In the genomic region with DNA sequence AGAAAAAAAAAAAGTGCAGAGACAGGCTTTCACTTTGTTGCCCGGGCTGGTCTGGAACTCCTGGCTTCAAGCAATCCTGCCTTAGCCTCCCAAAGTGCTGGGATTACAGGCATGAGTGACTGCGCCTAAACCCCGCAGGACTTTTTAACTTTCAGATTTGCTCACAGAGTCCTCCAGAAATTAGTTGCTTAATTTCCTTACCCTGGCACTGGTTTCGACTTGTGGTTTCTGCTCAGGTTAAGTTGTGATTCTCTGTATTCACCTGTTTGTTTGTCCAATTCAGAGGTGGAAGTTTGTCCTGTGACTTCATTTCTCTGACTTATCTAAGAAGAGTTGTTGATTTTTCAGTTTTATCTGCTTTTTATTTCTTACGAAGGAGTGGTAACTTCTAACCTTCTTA, we compare ENCODE assay signal across 21 cellular contexts.
DNase-seq lines count a peak whose midpoint lies in the region; ATAC-seq, FAIRE-seq and TF ChIP-seq lines count a peak whose summit lies in the region.
"Had no signal": no experiment of that assay in that cellular context is flagged by ENCODE, and none has a peak within 500 bp of the region (broad histone marks: within the 10 kb centered on the region; RNA-seq: fewer than 3 reads in every experiment).

No MANE protein-coding gene starts in this region.

- FAIRE-seq in GM12878 (lab: Jason Lieb, UNC), result no peak
- FAIRE-seq: A204.1, D721Med, G401.6, GM18507, GM19239 had no signal

- H3K4me3 ChIP-seq in MM.1S (ENCODE audit: low read length) (peak overlapping the region; percentile 28; the same call in 1 of the 2 replicates), GM12878 (no peak overlapping the region)
- H3K4me3 ChIP-seq: GM23338 had no signal

- H3K4me1 ChIP-seq in MM.1S (ENCODE audit: low read length) (peaks cover 26% of the 10 kb centered on the region), GM12878 (ENCODE audit: control insufficient read depth, insufficient read depth, low read length) (no peaks in the 10 kb centered on the region; the same call in 1 of the 2 replicates)

- RAD21 ChIA-PET in GM12878 (lab: Charles Lee; ENCODE audit: unreplicated experiment), result no interaction called here

- H3K36me3 ChIP-seq in MM.1S (replicated peaks; ENCODE audit: insufficient read depth, low read length) (no peaks in the 10 kb centered on the region), GM12878 (ENCODE audit: control insufficient read depth in 2 of 2, insufficient read depth in 2 of 2, low read length in 1 of 2) (no peaks in the 10 kb centered on the region)

- in situ Hi-C loops in GM12878 (cut with MboI), result no loop called here

- ATAC-seq in GM18867 (IDR thresholded peaks at IDR 0.05; ENCODE audit: unreplicated experiment) (peak; percentile 51), GM21717 (IDR thresholded peaks at IDR 0.05; ENCODE audit: unreplicated experiment) (peak; percentile 89), GM12878 (no peak), HG02970 (IDR thresholded peaks at IDR 0.05; ENCODE audit: low FRiP score, unreplicated experiment) (no peak)
- ATAC-seq: CD8-positive, alpha-beta T cell; GM23338 had no signal

- H3K9me3 ChIP-seq in MM.1S (replicated peaks; ENCODE audit: insufficient read depth, low read length), result no peaks in the 10 kb centered on the region
- H3K9me3 ChIP-seq in GM12878 (replicated peaks; ENCODE audit: control insufficient read depth, insufficient read depth, low read length), result no peaks in the 10 kb centered on the region

- no peaks in the 10 kb centered on the region for H3K27me3 ChIP-seq in MM.1S (replicated peaks; ENCODE audit: insufficient read depth, low read length)
- no peaks in the 10 kb centered on the region for H3K27me3 ChIP-seq in GM12878 (replicated peaks in 1 of 2; ENCODE audit: control insufficient read depth in 2 of 2, insufficient read depth in 2 of 2, low read length in 1 of 2)

- peaks cover 23% of the 10 kb centered on the region for H3F3A ChIP-seq in MM.1S (ENCODE audit: insufficient read depth, low read length)

- H3K9ac ChIP-seq in MM.1S (ENCODE audit: low read length), result peak overlapping the region; percentile 29; the same call in 1 of the 2 replicates
- no peak overlapping the region for H3K9ac ChIP-seq in GM12878 (ENCODE audit: control insufficient read depth, insufficient read depth, low read length)

- SMC1A ChIA-PET in GM12878 (lab: Charles Lee; ENCODE audit: uncharacterized antibody, unreplicated experiment), result no interaction called here

- intact Hi-C loops in GM12878 (cut with micrococcal nuclease; ENCODE audit: unreplicated experiment), result no loop called here

- WGBS in GM12878 (ENCODE audit: insufficient coverage, insufficient replicate concordance, low lambda C conversion rate, missing lambda C conversion rate), result 9% methylated on average over 5 of the region's 5 CpGs

- peak overlapping the region; percentile 74 for H3K4me2 ChIP-seq in MM.1S (ENCODE audit: low read depth, low read length)
- H3K4me2 ChIP-seq in GM12878 (ENCODE audit: control insufficient read depth, insufficient read depth), result no peak overlapping the region
- H3K4me2 ChIP-seq: GM23338 had no signal

- no peak for TF ChIP-seq RAD21 in GM12878 (IDR thresholded peaks at IDR 0.05; ENCODE audit: insufficient read depth, low read depth, low read length)

- BruUV-seq in GM12878 (replicated peaks; lab: Mats Ljungman, UMichigan), result no TSS peak

- DNase-seq in MM.1S (peak; percentile 65), GM12878 (ENCODE audit: low read depth, low spot score) (no peak), NCI-H526 (lab: John Stamatoyannopoulos, UW) (no peak), NCI-H2227 treated with DMSO at 0.1 percent for 48 hours (lab: John Stamatoyannopoulos, UW) (no peak)
- DNase-seq: CD8-positive, alpha-beta T cell; COR-L47; DMS153; DMS79 treated with DMSO at 0.1 percent for 48 hours; EL; H7; Karpas-422 had no signal

- H2AFZ ChIP-seq in MM.1S (ENCODE audit: low read length) (0 out of 2 replicates have a peak overlapping the region, but pooled peaks have one; percentile 24), GM12878 (ENCODE audit: control insufficient read depth, low read depth, low read length) (no peak overlapping the region)
- H2AFZ ChIP-seq: GM23338 had no signal

- H4K20me1 ChIP-seq in MM.1S (ENCODE audit: insufficient read depth, low read length), result no peaks in the 10 kb centered on the region
- H4K20me1 ChIP-seq in GM12878 (ENCODE audit: control insufficient read depth, insufficient read depth), result no peaks in the 10 kb centered on the region

- no peak for TF ChIP-seq POLR2A in GM12878 (IDR thresholded peaks at IDR 0.05; ENCODE audit: low read depth, low read length)

- no peak for TF ChIP-seq EP300 in GM12878 (IDR thresholded peaks at IDR 0.05; ENCODE audit: borderline replicate concordance in 1 of 2, control insufficient read depth in 1 of 2, low read depth in 2 of 2, low read length in 2 of 2)

- H3K27ac ChIP-seq in MM.1S (ENCODE audit: low read length) (peak overlapping the region; percentile 49; the same call in 1 of the 2 replicates), GM12878 (ENCODE audit: control insufficient read depth, insufficient read depth) (no peak overlapping the region)
- H3K27ac ChIP-seq: HL-60 had no signal

- POLR2A ChIA-PET in GM12878 (lab: Charles Lee), result no interaction called here

- no peaks in the 10 kb centered on the region for H3K79me2 ChIP-seq in MM.1S (ENCODE audit: low read length)
- H3K79me2 ChIP-seq in GM12878 (ENCODE audit: control insufficient read depth, insufficient read depth, low read length), result no peaks in the 10 kb centered on the region

- CTCF ChIA-PET in GM12878 (lab: Yijun Ruan, JAX), result no interaction called here

- TF ChIP-seq CTCF in MM.1S (IDR thresholded peaks at IDR 0.05; ENCODE audit: low read length) (no peak), GM12878 (IDR thresholded peaks at IDR 0.05 in 2 of 3, conservative IDR thresholded peaks at IDR 0.05 in 1 of 3; ENCODE audit: control insufficient read depth in 2 of 3, extremely low read depth in 1 of 3, insufficient read depth in 1 of 3, low read depth in 3 of 3, low read length in 3 of 3) (no peak)

- H3K9me2 ChIP-seq in MM.1S (replicated peaks; ENCODE audit: insufficient read depth, low read length), result no peaks in the 10 kb centered on the region

TF ChIP-seq in GM12878, 131 proteins besides CTCF, POLR2A, EP300 and RAD21:
- TF ChIP-seq RCOR1 (conservative IDR thresholded peaks at IDR 0.05; ENCODE audit: low read depth, low read length), result no peak
- TF ChIP-seq RUNX3 (IDR thresholded peaks at IDR 0.05; ENCODE audit: low read length), result peak; percentile 29; the same call in 1 of the 2 replicates
- TF ChIP-seq JUNB (IDR thresholded peaks at IDR 0.05), result 0 out of 2 replicates have a peak, but pooled peaks have one; percentile 20
TF ChIP-seq in GM12878: peak in this region for 2.

Comparison
In these comparisons a context has a peak if more than half of its experiments do, and no peak if none do; other contexts are left out.
1. ATAC-seq: peak in GM18867 (single experiment) and GM21717 (single experiment); none in GM12878 (single experiment) and HG02970 (single experiment).